1 cellular context compared by ENCODE assay signal in genomic region chr4:1344696-1345095, GRCh38.
TF ChIP-seq lines count a peak whose summit lies in the region.

No MANE protein-coding gene starts in this region.

TF ChIP-seq in HCT116, 20 proteins besides CTCF, POLR2A, EP300 and RAD21 (continued from another document):
- no peak for TF ChIP-seq REST (IDR thresholded peaks at IDR 0.05; ENCODE audit: low read depth)
- no peak for TF ChIP-seq POLR2AphosphoS5 (IDR thresholded peaks at IDR 0.05; ENCODE audit: low read depth, low read length)
- TF ChIP-seq EZH2 (IDR thresholded peaks at IDR 0.05), result no peak
